ENCODE assay signal across 8 cellular contexts in the genomic region with DNA sequence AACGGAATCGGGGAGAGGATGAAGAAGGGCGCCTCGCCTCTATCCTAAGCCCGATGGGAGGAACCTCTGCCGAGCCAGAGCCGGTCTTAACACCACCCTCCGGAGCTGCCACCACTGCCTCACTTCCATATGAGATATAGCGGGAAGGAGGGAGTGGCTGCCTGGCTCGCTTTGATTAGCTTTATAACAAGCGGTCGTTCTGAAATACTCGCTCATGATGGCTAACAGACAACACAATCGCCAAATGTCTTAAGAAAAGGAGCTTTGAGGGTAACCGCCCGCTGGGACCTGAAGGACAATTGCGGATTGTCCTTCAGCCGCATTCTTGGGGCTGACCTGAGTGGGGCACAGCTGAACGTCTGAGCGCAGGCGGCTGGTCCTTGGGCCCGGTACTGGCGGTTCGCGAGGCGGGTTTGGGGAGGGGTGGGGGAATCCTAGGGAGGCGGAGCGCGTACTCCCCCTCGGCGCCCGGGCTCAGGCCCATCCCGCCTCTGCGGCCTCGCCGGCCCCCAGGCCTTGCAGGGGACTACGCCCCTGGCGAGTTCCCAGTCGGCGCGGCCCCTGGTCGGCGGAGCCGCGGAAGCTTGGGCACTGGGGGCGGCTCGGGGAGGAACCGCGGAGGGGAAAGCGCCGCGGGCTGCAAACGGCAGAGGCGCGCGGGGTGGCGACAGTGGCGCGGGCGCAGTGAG. TPM values are rescaled to one million over a fixed set of nuclear protein-coding genes. Genes with fewer than 3 reads are reported as not detected.
A peak's percentile ranks its signal among the peaks of the same experiment; 100 is the strongest.
DNase-seq lines count a peak whose midpoint lies in the region; ATAC-seq and TF ChIP-seq lines count a peak whose summit lies in the region.

A gene with protein sequence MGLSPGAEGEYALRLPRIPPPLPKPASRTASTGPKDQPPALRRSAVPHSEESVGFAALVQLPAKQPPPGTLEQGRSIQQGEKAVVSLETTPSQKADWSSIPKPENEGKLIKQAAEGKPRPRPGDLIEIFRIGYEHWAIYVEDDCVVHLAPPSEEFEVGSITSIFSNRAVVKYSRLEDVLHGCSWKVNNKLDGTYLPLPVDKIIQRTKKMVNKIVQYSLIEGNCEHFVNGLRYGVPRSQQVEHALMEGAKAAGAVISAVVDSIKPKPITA (minus strand): TSS at position 617 of the 689 bp plus-strand sequence. CDS start 133 bp downstream, at position 484.

- H3K27ac Mint-ChIP-seq in CD8-positive, alpha-beta T cell, result peak within 1 kb of the TSS; percentile 67
- no peak within 1 kb of the TSS for H3K27ac Mint-ChIP-seq in activated CD4-positive, alpha-beta memory T cell treated with anti-CD3 and anti-CD28 coated beads, Interleukin-2, amount 10 ng/mL, durations not matched to agents 7 days and 5 days
- peak within 1 kb of the TSS in 1 of 2 donors; percentile 16 for H3K27ac Mint-ChIP-seq in natural killer cell treated with Interleukin-12 subunit alpha and Interleukin-12 subunit beta and Interleukin-15 and Interleukin-18, amount 100 ng/mL, for 72 hours

- intact Hi-C loops in CD8-positive, alpha-beta T cell (cut with DNase I, micrococcal nuclease), result no loop called here

- H3K27ac ChIP-seq in CD8-positive, alpha-beta T cell (ENCODE audit: low read depth, low read length), result no peak within 1 kb of the TSS

- H3K4me1 ChIP-seq in CD8-positive, alpha-beta T cell (ENCODE audit: insufficient read depth, low read length), result peaks cover 6% of the 10 kb centered on the region

- H3K36me3 ChIP-seq in CD8-positive, alpha-beta T cell (ENCODE audit: insufficient read depth, low read length), result no peaks in the 10 kb centered on the region

- H3K4me3 ChIP-seq in CD8-positive, alpha-beta T cell (ENCODE audit: low read depth, low read length), result peak within 1 kb of the TSS; percentile 44
- H3K4me3 ChIP-seq in fibroblast of mammary gland (ENCODE audit: control insufficient read depth, low read depth, low read length), result peak within 1 kb of the TSS; percentile 36

- H3K9me3 Mint-ChIP-seq in CD8-positive, alpha-beta T cell, result peaks cover 6% of the 10 kb centered on the region
- peaks cover 1% of the 10 kb centered on the region for H3K9me3 Mint-ChIP-seq in activated CD4-positive, alpha-beta memory T cell treated with anti-CD3 and anti-CD28 coated beads, Interleukin-2, amount 10 ng/mL, durations not matched to agents 7 days and 5 days
- H3K9me3 Mint-ChIP-seq in natural killer cell treated with Interleukin-12 subunit alpha and Interleukin-12 subunit beta and Interleukin-15 and Interleukin-18, amount 100 ng/mL, for 72 hours, result no peaks in the 10 kb centered on the region

- no peaks in the 10 kb centered on the region for H3K27me3 ChIP-seq in CD8-positive, alpha-beta T cell (ENCODE audit: insufficient read depth, low read length)

- peak; percentile 55 for ATAC-seq in CD8-positive, alpha-beta T cell
- ATAC-seq in natural killer cell treated with Interleukin-12 subunit alpha and Interleukin-12 subunit beta and Interleukin-15 and Interleukin-18, amount 100 ng/mL, for 72 hours, result peak; percentile 67 to 84
- ATAC-seq in GM19324 (IDR thresholded peaks at IDR 0.05; ENCODE audit: low FRiP score, unreplicated experiment) (no peak), GM18867 (IDR thresholded peaks at IDR 0.05; ENCODE audit: unreplicated experiment) (no peak), GM18858 (IDR thresholded peaks at IDR 0.05; ENCODE audit: unreplicated experiment) (no peak)

- POLR2A ChIA-PET in CD8-positive, alpha-beta T cell (lab: Charles Lee), result interaction anchor here (1.3 to 1.4 kb wide), 2 partner anchors 12 to 47 kb away, joined by 3 to 4 read pairs; no protein-coding TSS in a partner anchor
- POLR2A ChIA-PET in activated CD4-positive, alpha-beta memory T cell treated with anti-CD3 and anti-CD28 coated beads, Interleukin-2, amount 10 ng/mL, durations not matched to agents 7 days and 5 days (lab: Charles Lee), result interaction anchor here (1.2 kb wide), 2 partner anchors 76 to 123 kb away, joined by 3 to 4 read pairs; a partner anchor contains a TSS

- peaks cover 17% of the 10 kb centered on the region for H3K4me1 Mint-ChIP-seq in CD8-positive, alpha-beta T cell (ENCODE audit: low read depth)
- peaks cover 14% of the 10 kb centered on the region for H3K4me1 Mint-ChIP-seq in activated CD4-positive, alpha-beta memory T cell treated with anti-CD3 and anti-CD28 coated beads, Interleukin-2, amount 10 ng/mL, durations not matched to agents 7 days and 5 days
- peaks cover 6 to 16% of the 10 kb centered on the region in 2 donors for H3K4me1 Mint-ChIP-seq in natural killer cell treated with Interleukin-12 subunit alpha and Interleukin-12 subunit beta and Interleukin-15 and Interleukin-18, amount 100 ng/mL, for 72 hours (ENCODE audit: low read depth in 2 of 2)

- DNase-seq in CD8-positive, alpha-beta T cell, result peak in 4 of 7 experiments; percentile 13 to 63 (median 28)
- DNase-seq in activated CD4-positive, alpha-beta memory T cell treated with anti-CD3 and anti-CD28 coated beads, Interleukin-2, amount 10 ng/mL, durations not matched to agents 7 days and 5 days, result no peak
- DNase-seq in fibroblast of mammary gland (ENCODE audit: low read depth), result no peak
- DNase-seq in natural killer cell treated with Interleukin-12 subunit alpha and Interleukin-12 subunit beta and Interleukin-15 and Interleukin-18, amount 100 ng/mL, for 72 hours (ENCODE audit: low spot score), result peak; percentile 63
- no peak for DNase-seq in RKO (ENCODE audit: low spot score)

- no peak for TF ChIP-seq CTCF in CD8-positive, alpha-beta T cell (IDR thresholded peaks at IDR 0.05)
- no peak for TF ChIP-seq CTCF in fibroblast of mammary gland (conservative IDR thresholded peaks at IDR 0.05; ENCODE audit: control insufficient read depth, insufficient read depth, low read depth, low read length)

- H3K9me3 ChIP-seq in CD8-positive, alpha-beta T cell (ENCODE audit: low read length), result peaks cover 2% of the 10 kb centered on the region

- H3K4me3 Mint-ChIP-seq in CD8-positive, alpha-beta T cell, result peak within 1 kb of the TSS; percentile 82
- peak within 1 kb of the TSS; percentile 67 for H3K4me3 Mint-ChIP-seq in activated CD4-positive, alpha-beta memory T cell treated with anti-CD3 and anti-CD28 coated beads, Interleukin-2, amount 10 ng/mL, durations not matched to agents 7 days and 5 days
- H3K4me3 Mint-ChIP-seq in natural killer cell treated with Interleukin-12 subunit alpha and Interleukin-12 subunit beta and Interleukin-15 and Interleukin-18, amount 100 ng/mL, for 72 hours, result peak within 1 kb of the TSS; percentile 73

- CTCF ChIA-PET in CD8-positive, alpha-beta T cell (lab: Charles Lee), result interaction anchor here (1.3 to 5.0 kb wide), 5 partner anchors 12 to 151 kb away, joined by 3 to 30 read pairs (median 10); a partner anchor contains a TSS
- CTCF ChIA-PET in activated CD4-positive, alpha-beta memory T cell treated with anti-CD3 and anti-CD28 coated beads, Interleukin-2, amount 10 ng/mL, durations not matched to agents 7 days and 5 days (lab: Charles Lee), result interaction anchor here (1.8 kb wide), 1 partner anchor 12 kb away, joined by 10 read pairs; no protein-coding TSS in a partner anchor

- H3K27me3 Mint-ChIP-seq in CD8-positive, alpha-beta T cell (ENCODE audit: low read depth), result peaks cover 17% of the 10 kb centered on the region
- peaks cover 66% of the 10 kb centered on the region for H3K27me3 Mint-ChIP-seq in activated CD4-positive, alpha-beta memory T cell treated with anti-CD3 and anti-CD28 coated beads, Interleukin-2, amount 10 ng/mL, durations not matched to agents 7 days and 5 days
- peaks cover 12 to 17% of the 10 kb centered on the region in 2 donors for H3K27me3 Mint-ChIP-seq in natural killer cell treated with Interleukin-12 subunit alpha and Interleukin-12 subunit beta and Interleukin-15 and Interleukin-18, amount 100 ng/mL, for 72 hours

- no peaks in the 10 kb centered on the region for H3K36me3 Mint-ChIP-seq in CD8-positive, alpha-beta T cell
- H3K36me3 Mint-ChIP-seq in activated CD4-positive, alpha-beta memory T cell treated with anti-CD3 and anti-CD28 coated beads, Interleukin-2, amount 10 ng/mL, durations not matched to agents 7 days and 5 days (ENCODE audit: low read depth), result peaks cover under 1% of the 10 kb centered on the region
- H3K36me3 Mint-ChIP-seq in natural killer cell treated with Interleukin-12 subunit alpha and Interleukin-12 subunit beta and Interleukin-15 and Interleukin-18, amount 100 ng/mL, for 72 hours, result peaks cover under 1% of the 10 kb centered on the region

RNA-seq across cellular contexts. Expression of the gene that starts here (rescaled TPM):
- total RNA-seq in CD8-positive, alpha-beta T cell, result not detected
- total RNA-seq in activated CD4-positive, alpha-beta memory T cell treated with anti-CD3 and anti-CD28 coated beads, Interleukin-2, amount 10 ng/mL, durations not matched to agents 7 days and 5 days, result not detected
- total RNA-seq in natural killer cell treated with Interleukin-12 subunit alpha and Interleukin-12 subunit beta and Interleukin-15 and Interleukin-18, amount 100 ng/mL, for 72 hours, result under 1 TPM in 1 of 2 donors, not detected in 1; 0.36 TPM

Comparison
In these comparisons a context has a peak if more than half of its experiments do, and no peak if none do; other contexts are left out.
1. Peak in DNase-seq, ATAC-seq and H3K4me3 ChIP-seq in CD8-positive, alpha-beta T cell; RNA of the gene not detected or under 1 TPM.
2. Peak in DNase-seq and ATAC-seq in natural killer cell treated with Interleukin-12 subunit alpha and Interleukin-12 subunit beta and Interleukin-15 and Interleukin-18, amount 100 ng/mL, for 72 hours; RNA of the gene not detected or under 1 TPM.